ENCODE assay signal across 8 cellular contexts in genomic region chr11:109946322-109946846, GRCh38.
DNase-seq lines count a peak whose midpoint lies in the region; ATAC-seq and TF ChIP-seq lines count a peak whose summit lies in the region.

No MANE protein-coding gene starts in this region.

- peak; percentile 97 for DNase-seq in A673 (ENCODE audit: low spot score)
- DNase-seq in NCI-H146 treated with DMSO at 0.1 percent for 48 hours (lab: John Stamatoyannopoulos, UW; ENCODE audit: unreplicated experiment): peak; percentile 75
- DNase-seq in T-helper 17 cell: no peak
- peak; percentile 58 to 92 for DNase-seq in T47D (ENCODE audit: low read depth in 1 of 2, low spot score in 1 of 2)
- DNase-seq in iPS-NIHi7 (ENCODE audit: extremely low spot score): peak; percentile 82

- peaks cover 32% of the 10 kb centered on the region for H3K27me3 Mint-ChIP-seq in T-helper 17 cell

- H3K27me3 ChIP-seq in A673 (replicated peaks; ENCODE audit: insufficient read depth, low read depth, low read length, poor library complexity) (no peaks in the 10 kb centered on the region), skeletal muscle tissue (ENCODE audit: control insufficient read depth in 3 of 3, insufficient read depth in 3 of 3, low read length in 3 of 3) (no peaks in the 10 kb centered on the region)

- H3K4me1 ChIP-seq in A673 (ENCODE audit: insufficient read depth, low read length, poor library complexity, severe bottlenecking) (peaks cover 18% of the 10 kb centered on the region), skeletal muscle tissue (ENCODE audit: control insufficient read depth in 3 of 3, insufficient read depth in 3 of 3, low read length in 3 of 3) (no peaks in the 10 kb centered on the region)

- H3K4me3 ChIP-seq in A673 (ENCODE audit: low read depth, low read length, poor library complexity, severe bottlenecking) (peak overlapping the region; percentile 28), skeletal muscle tissue (ENCODE audit: low read length in 3 of 3) (peak overlapping the region; percentile 49 to 77 (median 60))

- peaks cover 8% of the 10 kb centered on the region for H3K4me1 Mint-ChIP-seq in T-helper 17 cell

- H3K27ac ChIP-seq in A673 (ENCODE audit: low read depth, low read length, poor library complexity, severe bottlenecking) (peak overlapping the region; percentile 89), skeletal muscle tissue (ENCODE audit: low read depth, low read length) (peak overlapping the region; percentile 52)

- POLR2A ChIA-PET in A673 (lab: Charles Lee; ENCODE audit: low non-redundant PET): interaction anchor here (0.7 kb wide), 1 partner anchor 483 kb away, joined by 3 read pairs; no protein-coding TSS in a partner anchor

- peak; percentile 89 for ATAC-seq in GM18502 (IDR thresholded peaks at IDR 0.05; ENCODE audit: poor library complexity, unreplicated experiment)
- ATAC-seq in HG02938 (IDR thresholded peaks at IDR 0.05; ENCODE audit: unreplicated experiment): peak; percentile 84
- ATAC-seq in T-helper 17 cell: peak; percentile 80

- CTCF ChIA-PET in A673 (lab: Charles Lee): interaction anchor here (1.0 kb wide), 1 partner anchor 146 kb away, joined by 4 read pairs; no protein-coding TSS in a partner anchor

- in situ Hi-C loops in T47D (cut with HindIII; ENCODE audit: low pct_unique_long_range_greater_than_20kb, low sequenced_read_pairs): no loop called here

- intact Hi-C loops in A673 (cut with micrococcal nuclease; ENCODE audit: unreplicated experiment): loop anchor here (1.0 to 2.0 kb wide), 9 partner anchors 24 to 484 kb away; partner anchors contain the start of gene ZC3H12C

- no peak overlapping the region for H3K27ac Mint-ChIP-seq in T-helper 17 cell

- no TSS peak for BruUV-seq in A673 (replicated peaks; lab: Mats Ljungman, UMichigan)

- no peaks in the 10 kb centered on the region for H3K36me3 Mint-ChIP-seq in T-helper 17 cell (ENCODE audit: low read depth)

- peak overlapping the region; percentile 37 for H3K4me3 Mint-ChIP-seq in T-helper 17 cell

- peaks cover 3% of the 10 kb centered on the region for H3K36me3 ChIP-seq in A673 (ENCODE audit: insufficient read depth, low read length, poor library complexity, severe bottlenecking)
- H3K36me3 ChIP-seq in skeletal muscle tissue (ENCODE audit: control insufficient read depth in 3 of 3, insufficient read depth in 3 of 3, low read length in 3 of 3): no peaks in the 10 kb centered on the region

- peak; percentile 100 for TF ChIP-seq CTCF in A673 (conservative IDR thresholded peaks at IDR 0.05; ENCODE audit: low read depth, low read length)

- H3K9ac ChIP-seq in skeletal muscle tissue (ENCODE audit: low read depth in 1 of 3, low read length in 3 of 3): peak overlapping the region; percentile 0 to 28 (median 12)

- H3K9me3 ChIP-seq in A673 (ENCODE audit: low read depth, low read length, poor library complexity, severe bottlenecking) (peaks cover 18% of the 10 kb centered on the region), T-helper 17 cell (ENCODE audit: control insufficient read depth, low read length, poor library complexity, severe bottlenecking) (no peaks in the 10 kb centered on the region), skeletal muscle tissue (ENCODE audit: control insufficient read depth in 3 of 3, low read length in 3 of 3) (no peaks in the 10 kb centered on the region)

Comparison
In these comparisons a context has a peak if more than half of its experiments do, and no peak if none do; other contexts are left out.
1. DNase-seq: peak in A673 (single experiment), NCI-H146 treated with DMSO at 0.1 percent for 48 hours (single experiment), T47D (2 of 2) and iPS-NIHi7 (single experiment); none in T-helper 17 cell (0 of 3).
2. Peak in every context shown above with its lines, with median percentiles within 50 percentile points of each other: ATAC-seq.